8 cellular contexts compared by ENCODE assay signal in the genomic region with DNA sequence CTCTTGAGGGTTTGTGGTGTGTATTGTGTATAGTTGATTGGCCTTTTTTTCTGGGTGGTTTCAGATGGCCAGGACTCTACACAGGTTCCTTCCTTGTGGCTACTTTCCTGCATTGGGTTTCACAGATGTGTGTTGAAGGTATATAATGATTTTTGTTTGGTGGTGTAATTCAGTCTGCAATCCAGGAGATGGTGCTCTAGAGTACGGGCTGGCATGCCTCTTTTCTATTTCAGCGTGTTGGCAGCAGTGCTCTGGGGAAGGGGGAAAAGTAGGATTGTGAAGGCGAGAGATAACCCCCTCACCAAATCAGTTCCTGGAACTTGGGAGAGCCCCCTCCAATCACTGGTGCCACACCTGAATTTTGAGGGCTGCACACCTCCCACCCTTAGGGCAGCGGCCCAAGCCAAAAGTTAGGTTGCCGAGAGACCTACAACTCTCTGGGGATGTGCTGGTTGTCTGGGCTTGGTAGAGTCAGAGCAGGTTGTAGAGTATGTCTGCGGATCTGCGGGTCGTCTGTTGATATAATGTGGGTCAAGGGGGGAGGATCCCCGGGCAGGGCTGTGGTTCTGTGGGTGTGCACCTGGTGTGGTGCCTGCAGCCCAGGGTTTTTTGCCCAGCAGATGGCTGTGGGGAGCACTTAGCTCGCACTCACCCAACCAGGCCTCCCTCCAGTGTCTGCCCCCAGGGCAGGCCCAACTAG.
A peak's percentile ranks its signal among the peaks of the same experiment; 100 is the strongest.
DNase-seq lines count a peak whose midpoint lies in the region; ATAC-seq and TF ChIP-seq lines count a peak whose summit lies in the region.
"Not testable (repeated sequence)": the region's sequence is repeated elsewhere in the genome, so short reads cannot be mapped to it uniquely, and the experiment has no call there.

No MANE protein-coding gene starts in this region.

- H3K9me3 Mint-ChIP-seq in activated naive CD4-positive, alpha-beta T cell treated with anti-CD3 and anti-CD28 coated beads, Interleukin-2, amount 50 U/mL, for 72 hours = not testable (repeated sequence)

- ATAC-seq in activated naive CD4-positive, alpha-beta T cell treated with anti-CD3 and anti-CD28 coated beads, Interleukin-2, amount 50 U/mL, for 72 hours = peak; percentile 29 to 54

- peaks cover 15% of the 10 kb centered on the region for H3K4me1 ChIP-seq in BLaER1

- H3K4me2 ChIP-seq in BLaER1 = peak overlapping the region; percentile 45

- H3K9me3 ChIP-seq in BLaER1 = not testable (repeated sequence)

- TF ChIP-seq CTCF in GM20000 (IDR thresholded peaks at IDR 0.05; ENCODE audit: extremely low read depth, missing control alignments) = peak; percentile 23
- peak; percentile 40 for TF ChIP-seq CTCF in fibroblast of mammary gland (conservative IDR thresholded peaks at IDR 0.05; ENCODE audit: control insufficient read depth, insufficient read depth, low read depth, low read length)

- not testable (repeated sequence) for H4K20me1 ChIP-seq in BLaER1

- DNase-seq in GM20000 (ENCODE audit: low spot score) (peak; percentile 2), NCI-H1105 treated with DMSO at 0.1 percent for 48 hours (lab: John Stamatoyannopoulos, UW) (peak; percentile 53), RKO (ENCODE audit: low spot score) (peak; percentile 41), fibroblast of mammary gland (ENCODE audit: low read depth) (peak; percentile 1), lung microvascular endothelial cell (ENCODE audit: low read depth in 2 of 2) (peak; percentile 7 to 22)
- DNase-seq in activated naive CD4-positive, alpha-beta T cell treated with anti-CD3 and anti-CD28 coated beads, Interleukin-2, amount 50 U/mL, for 72 hours (ENCODE audit: low spot score in 2 of 2) = not testable (repeated sequence)
- peak; percentile 9 for DNase-seq in stimulated activated CD4-positive, alpha-beta T cell treated with anti-CD3 and anti-CD28 coated beads, Interleukin-4, amount 100 ng/mL, for 24 hours

- not testable (repeated sequence) for H3K36me3 Mint-ChIP-seq in activated naive CD4-positive, alpha-beta T cell treated with anti-CD3 and anti-CD28 coated beads, Interleukin-2, amount 50 U/mL, for 72 hours

- H3K36me3 ChIP-seq in BLaER1 = not testable (repeated sequence)

- H3K27me3 ChIP-seq in BLaER1 = peaks cover 11% of the 10 kb centered on the region

- not testable (repeated sequence) for H3K4me3 ChIP-seq in BLaER1; fibroblast of mammary gland (ENCODE audit: control insufficient read depth, low read depth, low read length)

- H3K27ac Mint-ChIP-seq in activated naive CD4-positive, alpha-beta T cell treated with anti-CD3 and anti-CD28 coated beads, Interleukin-2, amount 50 U/mL, for 72 hours = not testable (repeated sequence)

- H3K9ac ChIP-seq in BLaER1 = not testable (repeated sequence)

- H3K27ac ChIP-seq in BLaER1 = not testable (repeated sequence)
